ENCODE assay signal across 1 cellular context in genomic region chr12:27493260-27493935, GRCh38.
TF ChIP-seq lines count a peak whose summit lies in the region.

No MANE protein-coding gene starts in this region.

TF ChIP-seq in A549, 52 proteins besides CTCF, POLR2A, EP300 and RAD21 (continued from another document):
- TF ChIP-seq HMGXB4 (CRISPR knock-in tag; IDR thresholded peaks at IDR 0.05; ENCODE audit: borderline replicate concordance) = no peak
- no peak for TF ChIP-seq NPAS2 (CRISPR knock-in tag; IDR thresholded peaks at IDR 0.05; ENCODE audit: borderline replicate concordance)
- TF ChIP-seq FOSB (CRISPR knock-in tag; IDR thresholded peaks at IDR 0.05) = no peak
- no peak for TF ChIP-seq HEYL (CRISPR knock-in tag; IDR thresholded peaks at IDR 0.05)
- no peak for TF ChIP-seq TP53 (CRISPR knock-in tag; IDR thresholded peaks at IDR 0.05)
